Comparison of ENCODE assay signal across 5 cellular contexts in the genomic region with DNA sequence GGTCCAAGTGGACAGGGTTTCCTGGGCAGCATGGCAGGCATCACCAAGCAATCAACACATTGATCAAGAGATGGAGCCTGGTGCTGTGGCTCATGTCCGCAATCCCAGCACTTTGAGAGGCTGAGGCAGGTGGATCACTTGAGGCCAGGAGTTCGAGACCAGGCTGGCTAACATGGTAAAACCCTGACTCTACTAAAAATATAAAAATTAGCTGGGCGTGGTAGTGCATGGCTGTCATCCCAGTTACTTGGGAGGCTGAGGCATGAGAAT. TPM values are rescaled to one million over a fixed set of nuclear protein-coding genes. Genes with fewer than 3 reads are reported as not detected.
"Had no signal": no experiment of that assay in that cellular context is flagged by ENCODE, and none has a peak within 500 bp of the region (broad histone marks: within the 10 kb centered on the region; RNA-seq: fewer than 3 reads in every experiment).

No MANE protein-coding gene starts in this region.

RNA-seq across cellular contexts. Expression of a gene that starts 16.5 kb away (rescaled TPM):
- total RNA-seq: activated CD8-positive, alpha-beta memory T cell treated with anti-CD3 and anti-CD28 coated beads for 36 hours; activated T-cell treated with anti-CD3 and anti-CD28 coated beads, Interleukin-2, amount 50 U/mL, for 4 hours; dermis microvascular lymphatic vessel endothelial cell; fibroblast of villous mesenchyme; neural crest cell had no signal
